ENCODE assay signal across 1 cellular context in the genomic region with DNA sequence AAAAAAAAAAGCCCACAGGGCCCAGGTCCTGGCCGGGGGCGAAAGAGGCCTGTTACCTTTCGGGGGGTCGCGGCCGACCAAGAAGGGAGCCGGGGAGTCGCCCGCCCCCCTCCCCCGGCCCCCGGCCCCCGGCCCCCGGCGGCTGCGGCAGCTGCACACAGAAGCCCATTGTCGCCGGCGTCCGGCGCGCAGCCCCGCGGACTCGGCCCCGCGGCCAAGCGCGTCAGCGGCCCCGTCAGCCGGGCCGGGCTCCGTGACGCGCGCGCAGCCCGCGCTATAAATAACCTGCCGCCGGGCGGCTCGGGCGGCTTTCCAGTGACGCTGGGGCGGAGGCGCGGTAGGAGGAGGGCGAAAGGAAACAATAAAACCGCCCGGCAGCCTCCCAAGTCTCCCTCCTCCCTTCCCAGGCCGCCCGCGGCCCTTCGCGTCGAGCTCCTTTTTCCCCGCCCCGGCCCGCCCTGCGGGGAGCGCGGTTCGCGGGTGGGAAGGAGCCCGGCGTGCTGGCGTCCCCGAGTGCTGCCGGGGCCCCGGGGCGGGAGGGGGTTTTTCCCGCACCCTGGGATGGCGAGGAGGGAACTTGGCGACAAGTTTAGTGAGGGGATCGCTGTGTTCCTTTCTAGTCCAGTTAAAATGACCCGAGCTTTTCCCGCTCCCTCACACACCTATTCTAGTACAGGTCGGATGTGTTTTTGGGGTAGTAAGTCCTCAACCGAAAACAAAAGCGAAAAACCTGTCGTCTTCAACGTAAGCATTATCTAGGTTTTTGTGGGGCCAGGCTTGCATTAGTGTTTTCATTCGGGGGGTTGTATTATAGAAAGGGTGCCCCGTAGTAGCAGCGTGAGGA.
A peak's percentile ranks its signal among the peaks of the same experiment; 100 is the strongest.
TF ChIP-seq lines count a peak whose summit lies in the region.

No MANE protein-coding gene starts in this region.

TF ChIP-seq in K562, 482 proteins besides CTCF, POLR2A, EP300 and RAD21 (continued from another document and continues in another):
- TF ChIP-seq THRB (CRISPR knock-in tag; conservative IDR thresholded peaks at IDR 0.05) (0 out of 2 replicates have a peak, but pooled peaks have one; percentile 39), RB1 (IDR thresholded peaks at IDR 0.05; ENCODE audit: low read depth) (peak; percentile 87; the same call in 1 of the 2 replicates), HDAC2 (IDR thresholded peaks at IDR 0.05) (0 out of 2 replicates have a peak, but pooled peaks have one; percentile 15), FOSL1 (tag; conservative IDR thresholded peaks at IDR 0.05) (peak; percentile 63), GTF2B (IDR thresholded peaks at IDR 0.05; ENCODE audit: extremely low read depth, insufficient read length) (no peak), SAFB (IDR thresholded peaks at IDR 0.05; ENCODE audit: borderline replicate concordance, low read depth, low read length) (peak; percentile 96), RBM34 (IDR thresholded peaks at IDR 0.05; ENCODE audit: borderline replicate concordance, insufficient read depth, low read length) (0 out of 2 replicates have a peak, but pooled peaks have one; percentile 32), MIER1 (IDR thresholded peaks at IDR 0.05; ENCODE audit: low read depth) (no peak), SLC30A9 (CRISPR knock-in tag; IDR thresholded peaks at IDR 0.05) (no peak), ZBTB9 (CRISPR knock-in tag; IDR thresholded peaks at IDR 0.05) (peak; percentile 74; the same call in 1 of the 2 replicates), ZNF197 (CRISPR knock-in tag; IDR thresholded peaks at IDR 0.05; ENCODE audit: low read depth) (0 out of 2 replicates have a peak, but pooled peaks have one; percentile 24), NCOA1 (IDR thresholded peaks at IDR 0.05; ENCODE audit: low read depth) (no peak), NFRKB (IDR thresholded peaks at IDR 0.05; ENCODE audit: low read depth) (peak; percentile 61; the same call in 1 of the 2 replicates), SMAD3 (CRISPR knock-in tag; conservative IDR thresholded peaks at IDR 0.05) (0 out of 2 replicates have a peak, but pooled peaks have one; percentile 20), PTRF (tag; IDR thresholded peaks at IDR 0.05) (no peak), SOX6 (IDR thresholded peaks at IDR 0.05) (peak; percentile 80), ZBTB17 (CRISPR knock-in tag; IDR thresholded peaks at IDR 0.05) (0 out of 2 replicates have a peak, but pooled peaks have one; percentile 44), POLR2G (IDR thresholded peaks at IDR 0.05; ENCODE audit: low read depth, low read length) (peak; percentile 89), E2F3 (CRISPR knock-in tag; IDR thresholded peaks at IDR 0.05) (peak; percentile 45; the same call in 1 of the 2 replicates), GATA2 (CRISPR knock-in tag; IDR thresholded peaks at IDR 0.05) (no peak), ZNF445 (CRISPR knock-in tag; IDR thresholded peaks at IDR 0.05; ENCODE audit: low read depth) (peak; percentile 19; the same call in 1 of the 2 replicates), ZSCAN32 (CRISPR knock-in tag; IDR thresholded peaks at IDR 0.05) (0 out of 2 replicates have a peak, but pooled peaks have one; percentile 30), CTBP1 (IDR thresholded peaks at IDR 0.05; ENCODE audit: borderline replicate concordance) (peak; percentile 77), ZNF589 (CRISPR knock-in tag; IDR thresholded peaks at IDR 0.05; ENCODE audit: low read depth) (peak; percentile 82), OTX1 (CRISPR knock-in tag; IDR thresholded peaks at IDR 0.05) (peak; percentile 7; the same call in 1 of the 2 replicates), PCBP1 (IDR thresholded peaks at IDR 0.05; ENCODE audit: low read depth, low read length, poor library complexity, severe bottlenecking) (peak; percentile 41), ZFX (CRISPR knock-in tag; IDR thresholded peaks at IDR 0.05) (peak; percentile 83), ZNF232 (CRISPR knock-in tag; IDR thresholded peaks at IDR 0.05) (no peak), CHD4 (IDR thresholded peaks at IDR 0.05; ENCODE audit: insufficient read depth, insufficient replicate concordance, low read depth, low read length, poor library complexity, severe bottlenecking) (no peak), ZMIZ1 (IDR thresholded peaks at IDR 0.05; ENCODE audit: low read depth in 2 of 2, low read length in 2 of 2) (peak in 1 of 2 experiments; percentile 67; a peak in 1 of 4 replicates), ZNF696 (CRISPR knock-in tag; conservative IDR thresholded peaks at IDR 0.05) (no peak), ZC3H11A (IDR thresholded peaks at IDR 0.05; ENCODE audit: low read depth, low read length) (no peak), ZNF586 (CRISPR knock-in tag; conservative IDR thresholded peaks at IDR 0.05) (0 out of 2 replicates have a peak, but pooled peaks have one; percentile 48)
- TF ChIP-seq, protein P1, sequence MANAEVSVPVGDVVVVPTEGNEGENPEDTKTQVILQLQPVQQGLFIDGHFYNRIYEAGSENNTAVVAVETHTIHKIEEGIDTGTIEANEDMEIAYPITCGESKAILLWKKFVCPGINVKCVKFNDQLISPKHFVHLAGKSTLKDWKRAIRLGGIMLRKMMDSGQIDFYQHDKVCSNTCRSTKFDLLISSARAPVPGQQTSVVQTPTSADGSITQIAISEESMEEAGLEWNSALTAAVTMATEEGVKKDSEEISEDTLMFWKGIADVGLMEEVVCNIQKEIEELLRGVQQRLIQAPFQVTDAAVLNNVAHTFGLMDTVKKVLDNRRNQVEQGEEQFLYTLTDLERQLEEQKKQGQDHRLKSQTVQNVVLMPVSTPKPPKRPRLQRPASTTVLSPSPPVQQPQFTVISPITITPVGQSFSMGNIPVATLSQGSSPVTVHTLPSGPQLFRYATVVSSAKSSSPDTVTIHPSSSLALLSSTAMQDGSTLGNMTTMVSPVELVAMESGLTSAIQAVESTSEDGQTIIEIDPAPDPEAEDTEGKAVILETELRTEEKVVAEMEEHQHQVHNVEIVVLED (CRISPR knock-in tag; IDR thresholded peaks at IDR 0.05), result peak; percentile 72
- TF ChIP-seq, protein P2, sequence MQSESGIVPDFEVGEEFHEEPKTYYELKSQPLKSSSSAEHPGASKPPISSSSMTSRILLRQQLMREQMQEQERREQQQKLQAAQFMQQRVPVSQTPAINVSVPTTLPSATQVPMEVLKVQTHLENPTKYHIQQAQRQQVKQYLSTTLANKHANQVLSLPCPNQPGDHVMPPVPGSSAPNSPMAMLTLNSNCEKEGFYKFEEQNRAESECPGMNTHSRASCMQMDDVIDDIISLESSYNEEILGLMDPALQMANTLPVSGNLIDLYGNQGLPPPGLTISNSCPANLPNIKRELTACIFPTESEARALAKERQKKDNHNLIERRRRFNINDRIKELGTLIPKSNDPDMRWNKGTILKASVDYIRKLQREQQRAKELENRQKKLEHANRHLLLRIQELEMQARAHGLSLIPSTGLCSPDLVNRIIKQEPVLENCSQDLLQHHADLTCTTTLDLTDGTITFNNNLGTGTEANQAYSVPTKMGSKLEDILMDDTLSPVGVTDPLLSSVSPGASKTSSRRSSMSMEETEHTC (IDR thresholded peaks at IDR 0.05), result no peak
- TF ChIP-seq, protein P3, sequence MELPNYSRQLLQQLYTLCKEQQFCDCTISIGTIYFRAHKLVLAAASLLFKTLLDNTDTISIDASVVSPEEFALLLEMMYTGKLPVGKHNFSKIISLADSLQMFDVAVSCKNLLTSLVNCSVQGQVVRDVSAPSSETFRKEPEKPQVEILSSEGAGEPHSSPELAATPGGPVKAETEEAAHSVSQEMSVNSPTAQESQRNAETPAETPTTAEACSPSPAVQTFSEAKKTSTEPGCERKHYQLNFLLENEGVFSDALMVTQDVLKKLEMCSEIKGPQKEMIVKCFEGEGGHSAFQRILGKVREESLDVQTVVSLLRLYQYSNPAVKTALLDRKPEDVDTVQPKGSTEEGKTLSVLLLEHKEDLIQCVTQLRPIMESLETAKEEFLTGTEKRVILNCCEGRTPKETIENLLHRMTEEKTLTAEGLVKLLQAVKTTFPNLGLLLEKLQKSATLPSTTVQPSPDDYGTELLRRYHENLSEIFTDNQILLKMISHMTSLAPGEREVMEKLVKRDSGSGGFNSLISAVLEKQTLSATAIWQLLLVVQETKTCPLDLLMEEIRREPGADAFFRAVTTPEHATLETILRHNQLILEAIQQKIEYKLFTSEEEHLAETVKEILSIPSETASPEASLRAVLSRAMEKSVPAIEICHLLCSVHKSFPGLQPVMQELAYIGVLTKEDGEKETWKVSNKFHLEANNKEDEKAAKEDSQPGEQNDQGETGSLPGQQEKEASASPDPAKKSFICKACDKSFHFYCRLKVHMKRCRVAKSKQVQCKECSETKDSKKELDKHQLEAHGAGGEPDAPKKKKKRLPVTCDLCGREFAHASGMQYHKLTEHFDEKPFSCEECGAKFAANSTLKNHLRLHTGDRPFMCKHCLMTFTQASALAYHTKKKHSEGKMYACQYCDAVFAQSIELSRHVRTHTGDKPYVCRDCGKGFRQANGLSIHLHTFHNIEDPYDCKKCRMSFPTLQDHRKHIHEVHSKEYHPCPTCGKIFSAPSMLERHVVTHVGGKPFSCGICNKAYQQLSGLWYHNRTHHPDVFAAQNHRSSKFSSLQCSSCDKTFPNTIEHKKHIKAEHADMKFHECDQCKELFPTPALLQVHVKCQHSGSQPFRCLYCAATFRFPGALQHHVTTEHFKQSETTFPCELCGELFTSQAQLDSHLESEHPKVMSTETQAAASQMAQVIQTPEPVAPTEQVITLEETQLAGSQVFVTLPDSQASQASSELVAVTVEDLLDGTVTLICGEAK (IDR thresholded peaks at IDR 0.05), result peak; percentile 29; the same call in 1 of the 2 replicates
- TF ChIP-seq, protein P3 (CRISPR knock-in tag; IDR thresholded peaks at IDR 0.05), result no peak
